Comparison of ENCODE assay signal across 8 cellular contexts in genomic region chr21:36209626-36210171, GRCh38. TPM values are rescaled to one million over a fixed set of nuclear protein-coding genes. Genes with fewer than 3 reads are reported as not detected.
A peak's percentile ranks its signal among the peaks of the same experiment; 100 is the strongest.
DNase-seq lines count a peak whose midpoint lies in the region; ATAC-seq and TF ChIP-seq lines count a peak whose summit lies in the region.

No MANE protein-coding gene starts in this region.

- H3K14ac ChIP-seq in trophoblast cell (ENCODE audit: low read length), result peak overlapping the region; percentile 91

- H3K27me3 ChIP-seq in esophagus (ENCODE audit: control insufficient read depth in 1 of 2, insufficient read depth in 2 of 2, low read length in 2 of 2) (no peaks in the 10 kb centered on the region), trophoblast cell (ENCODE audit: insufficient read depth, low read length) (no peaks in the 10 kb centered on the region)

- H4K8ac ChIP-seq in trophoblast cell (ENCODE audit: low read depth, low read length), result peak overlapping the region; percentile 74

- H3K4me1 ChIP-seq in esophagus (ENCODE audit: control insufficient read depth in 2 of 2, insufficient read depth in 2 of 2, low read length in 1 of 2), result peaks cover 5 to 11% of the 10 kb centered on the region in 2 donors
- peaks cover 27 to 33% of the 10 kb centered on the region in 2 experiments for H3K4me1 ChIP-seq in trophoblast cell (ENCODE audit: control insufficient read depth in 1 of 2, insufficient read depth in 2 of 2, low read length in 2 of 2)

- peak overlapping the region; percentile 97 for H4K91ac ChIP-seq in trophoblast cell (ENCODE audit: low read depth, low read length)

- WGBS in esophagus, 2 donors, result 54 to 56% methylated on average over 11 of the region's 11 CpGs
- WGBS in trophoblast cell (ENCODE audit: extremely low coverage, insufficient coverage, insufficient read length), result no CpG with 5 or more reads among the region's 11 CpGs

- DNase-seq in AG08396 (ENCODE audit: low spot score) (peak; percentile 15), NCI-H2171 treated with DMSO at 0.1 percent for 48 hours (lab: John Stamatoyannopoulos, UW) (peak; percentile 45), trophoblast cell (peak; percentile 69 to 87)
- DNase-seq in activated CD4-positive, alpha-beta T cell treated with anti-CD3 and anti-CD28 coated beads for 4 hours, result peak; percentile 37 to 47

- H2BK12ac ChIP-seq in trophoblast cell (ENCODE audit: low read length), result peak overlapping the region; percentile 97

- peak; percentile 48 for TF ChIP-seq CTCF in GM12874 (IDR thresholded peaks at IDR 0.05; ENCODE audit: insufficient read depth, low read depth, low read length)

- peak overlapping the region; percentile 95 for H2BK5ac ChIP-seq in trophoblast cell (ENCODE audit: low read depth, low read length, poor library complexity)

- H3K4me3 ChIP-seq in esophagus (ENCODE audit: low read depth in 1 of 2, low read length in 2 of 2) (no peak overlapping the region), trophoblast cell (ENCODE audit: low read depth, low read length) (no peak overlapping the region)

- H3K9me3 ChIP-seq in esophagus (ENCODE audit: control insufficient read depth in 2 of 2, insufficient read depth in 1 of 2, low read depth in 1 of 2, low read length in 1 of 2) (no peaks in the 10 kb centered on the region), trophoblast cell (ENCODE audit: insufficient read depth, low read depth, low read length) (no peaks in the 10 kb centered on the region)

- H3K79me2 ChIP-seq in trophoblast cell (ENCODE audit: control insufficient read depth, insufficient read depth, low read length, poor library complexity), result peaks cover 2% of the 10 kb centered on the region

- no peak overlapping the region for H3K23ac ChIP-seq in trophoblast cell (ENCODE audit: low read length)

- H4K12ac ChIP-seq in trophoblast cell (ENCODE audit: low read depth, low read length), result peak overlapping the region; percentile 35

- H3K4me2 ChIP-seq in trophoblast cell (ENCODE audit: low read length), result peak overlapping the region; percentile 24

- peak overlapping the region; percentile 97 for H2BK120ac ChIP-seq in trophoblast cell (ENCODE audit: insufficient read depth, low read length, poor library complexity)

- H2AFZ ChIP-seq in trophoblast cell (ENCODE audit: insufficient read depth, low read length, poor library complexity), result peak overlapping the region; percentile 6

- H3K9ac ChIP-seq in trophoblast cell (ENCODE audit: low read length), result no peak overlapping the region

- peak overlapping the region; percentile 64 for H2AK5ac ChIP-seq in trophoblast cell (ENCODE audit: low read length)

- H3K27ac ChIP-seq in esophagus (ENCODE audit: low read depth in 2 of 2, low read length in 1 of 2), result peak overlapping the region; percentile 64 to 91
- H3K27ac ChIP-seq in trophoblast cell (ENCODE audit: low read depth, low read length), result peak overlapping the region; percentile 96

- peak overlapping the region; percentile 49 for H3K4ac ChIP-seq in trophoblast cell (ENCODE audit: low read depth, low read length)

- H3K36me3 ChIP-seq in esophagus (ENCODE audit: control insufficient read depth in 2 of 2, insufficient read depth in 2 of 2, low read length in 1 of 2), result peaks cover 0 to 12% of the 10 kb centered on the region in 2 donors
- peaks cover 12 to 19% of the 10 kb centered on the region in 2 experiments for H3K36me3 ChIP-seq in trophoblast cell (ENCODE audit: control insufficient read depth in 1 of 2, insufficient read depth in 2 of 2, low read length in 2 of 2)

- ATAC-seq in GM21825 (IDR thresholded peaks at IDR 0.05; ENCODE audit: unreplicated experiment), result no peak
- ATAC-seq in GM19455 (IDR thresholded peaks at IDR 0.05; ENCODE audit: unreplicated experiment), result no peak

- peak overlapping the region; percentile 68 for H3K18ac ChIP-seq in trophoblast cell (ENCODE audit: low read length)

- H3K79me1 ChIP-seq in trophoblast cell (ENCODE audit: low read length), result peaks cover 28% of the 10 kb centered on the region

RNA-seq across cellular contexts. Expression of gene DOP1B, which starts 53.1 kb away (rescaled TPM):
- polyA plus RNA-seq in esophagus, result 10 to 100 TPM in 1 of 2 donors, 1 to 10 TPM in 1; 9.2 to 13.2 TPM
- polyA plus RNA-seq in trophoblast cell (2013), result 26.7 and 27.3 TPM in 2 replicates

Comparison
In these comparisons a context has a peak if more than half of its experiments do, and no peak if none do; other contexts are left out.
1. DNase-seq: peak in every context shown above with its lines; median percentile 78 in trophoblast cell; 45 in NCI-H2171 treated with DMSO at 0.1 percent for 48 hours; 42 in activated CD4-positive, alpha-beta T cell treated with anti-CD3 and anti-CD28 coated beads for 4 hours; 15 in AG08396.